ENCODE assay signal across 2 cellular contexts in genomic region chr17:49388290-49388640, GRCh38.
TF ChIP-seq lines count a peak whose summit lies in the region.

No MANE protein-coding gene starts in this region.

TF ChIP-seq in GM12878, 131 proteins besides CTCF, POLR2A, EP300 and RAD21:
- TF ChIP-seq ZNF384 (IDR thresholded peaks at IDR 0.05; ENCODE audit: borderline replicate concordance, low read depth, low read length): no peak
- TF ChIP-seq USF1 (IDR thresholded peaks at IDR 0.05; ENCODE audit: borderline replicate concordance, extremely low read length, insufficient read depth, low read depth, low read length): peak; percentile 39
- TF ChIP-seq YBX1 (IDR thresholded peaks at IDR 0.05): no peak
- TF ChIP-seq IKZF1 (conservative IDR thresholded peaks at IDR 0.05): 0 out of 2 replicates have a peak, but pooled peaks have one; percentile 21
- TF ChIP-seq SPI1 (IDR thresholded peaks at IDR 0.05; ENCODE audit: borderline replicate concordance, insufficient read depth, low read depth, low read length): peak; percentile 52; the same call in 1 of the 2 replicates
- TF ChIP-seq RFX5 (IDR thresholded peaks at IDR 0.05; ENCODE audit: low read depth, low read length): no peak
- TF ChIP-seq RUNX3 (IDR thresholded peaks at IDR 0.05; ENCODE audit: low read length): peak; percentile 44; the same call in 1 of the 2 replicates
- no peak for TF ChIP-seq HSF1 (IDR thresholded peaks at IDR 0.05; ENCODE audit: low read depth, low read length)
- TF ChIP-seq NFIC (IDR thresholded peaks at IDR 0.05; ENCODE audit: low read depth, low read length): 0 out of 2 replicates have a peak, but pooled peaks have one; percentile 44
- peak in 1 of 2 experiments; percentile 91; a peak in 2 of 4 replicates for TF ChIP-seq ETV6 (conservative IDR thresholded peaks at IDR 0.05 in 1 of 2, IDR thresholded peaks at IDR 0.05 in 1 of 2; ENCODE audit: borderline replicate concordance in 1 of 2, low read depth in 1 of 2)
- peak; percentile 54; the same call in 1 of the 2 replicates for TF ChIP-seq MEF2A (IDR thresholded peaks at IDR 0.05; ENCODE audit: insufficient read depth, low read depth, low read length)

TF ChIP-seq in GM23338, 12 proteins besides CTCF, POLR2A, EP300 and RAD21:
- TF ChIP-seq POLR2AphosphoS5 (IDR thresholded peaks at IDR 0.05; ENCODE audit: low read depth) (no peak), ETS1 (IDR thresholded peaks at IDR 0.05) (no peak), REST (IDR thresholded peaks at IDR 0.05; ENCODE audit: unreplicated experiment) (no peak), EZH2 (IDR thresholded peaks at IDR 0.05; ENCODE audit: low read depth, unreplicated experiment) (no peak), ZNF331 (CRISPR knock-in tag; IDR thresholded peaks at IDR 0.05; ENCODE audit: low read depth) (no peak), EZH2phosphoT487 (IDR thresholded peaks at IDR 0.05; ENCODE audit: unreplicated experiment) (no peak), JUNB (IDR thresholded peaks at IDR 0.05; ENCODE audit: unreplicated experiment) (no peak), CREB1 (CRISPR knock-in tag; IDR thresholded peaks at IDR 0.05; ENCODE audit: low read depth) (no peak), NANOG (IDR thresholded peaks at IDR 0.05; ENCODE audit: borderline replicate concordance) (no peak), STAT1 (IDR thresholded peaks at IDR 0.05; ENCODE audit: unreplicated experiment) (no peak), ZNF462 (CRISPR knock-in tag; IDR thresholded peaks at IDR 0.05) (no peak), ZNF114 (CRISPR knock-in tag; IDR thresholded peaks at IDR 0.05) (no peak)
TF ChIP-seq in GM23338: peak in this region for 0.
